19 cellular contexts compared by ENCODE assay signal in the genomic region with DNA sequence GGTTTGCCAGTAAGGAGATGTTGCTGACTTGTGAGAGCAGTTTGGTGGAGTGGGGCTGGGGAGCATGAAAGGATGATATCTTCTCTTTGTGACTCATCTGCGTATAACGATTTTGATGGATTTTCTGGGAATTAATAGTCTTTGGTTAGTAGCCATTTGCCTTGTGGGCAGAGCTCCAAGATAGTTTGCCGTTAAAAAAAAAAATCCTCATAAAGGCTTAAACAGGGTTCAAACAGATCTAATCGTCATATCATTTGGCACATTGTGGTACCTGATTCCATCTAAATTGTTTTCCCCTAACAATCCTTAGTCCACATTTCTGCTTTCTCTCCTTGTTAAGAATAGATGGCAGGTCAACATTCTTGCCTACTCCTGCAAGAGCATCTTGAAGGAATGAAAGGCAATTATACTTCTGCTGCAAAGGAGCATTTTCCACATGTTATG.
"Had no signal": no experiment of that assay in that cellular context is flagged by ENCODE, and none has a peak within 500 bp of the region (broad histone marks: within the 10 kb centered on the region; RNA-seq: fewer than 3 reads in every experiment).

No MANE protein-coding gene starts in this region.

- H3K36me3 Mint-ChIP-seq: natural killer cell treated with Interleukin-12 subunit alpha and Interleukin-12 subunit beta and Interleukin-15 and Interleukin-18, amount 100 ng/mL, for 72 hours; stimulated activated effector memory CD8-positive, alpha-beta T cell treated with anti-CD3 and anti-CD28 coated beads, Interleukin-12 subunit alpha, Interleukin-12 subunit beta, amount 100 ng/mL, for 72 hours; WTC11 had no signal

- H3K4me1 Mint-ChIP-seq: stimulated activated effector memory CD8-positive, alpha-beta T cell treated with anti-CD3 and anti-CD28 coated beads, Interleukin-12 subunit alpha, Interleukin-12 subunit beta, amount 100 ng/mL, for 72 hours; stimulated activated naive CD8-positive, alpha-beta T cell treated with anti-CD3 and anti-CD28 coated beads, Interleukin-15, amount 100 ng/mL, for 72 hours; WTC11 had no signal

- DNase-seq: activated naive CD4-positive, alpha-beta T cell treated with Interleukin-2 at 50 U/mL for 16 hours; activated naive CD8-positive, alpha-beta T cell treated with anti-CD3 and anti-CD28 coated beads, Interleukin-2, amount 10 ng/mL, durations not matched to agents 7 days and 5 days; activated T-cell treated with anti-CD3 and anti-CD28 coated beads, Interleukin-2, amount 50 U/mL, for 1 hour; amygdala; cerebellar nuclear complex; heart left ventricle; right cardiac atrium; stimulated activated CD4-positive, alpha-beta T cell treated with anti-CD3 and anti-CD28 coated beads, Interleukin-1b, Interleukin-23, amount 100 ng/mL, for 48 hours; stimulated activated naive CD8-positive, alpha-beta T cell treated with anti-CD3 and anti-CD28 coated beads, Interleukin-15, amount 100 ng/mL, for 72 hours; T-helper 9 cell; tibial artery had no signal

- H3K9me3 ChIP-seq: gastroesophageal sphincter, heart left ventricle, prostate gland, tibial artery had no signal

- H3K4me3 Mint-ChIP-seq: activated naive CD8-positive, alpha-beta T cell treated with anti-CD3 and anti-CD28 coated beads, Interleukin-2, amount 10 ng/mL, durations not matched to agents 7 days and 5 days; activated T-helper 17 cell treated with anti-CD3 and anti-CD28 coated beads, Interleukin-2, amount 50 U/mL, for 72 hours; natural killer cell treated with Interleukin-12 subunit alpha and Interleukin-12 subunit beta and Interleukin-15 and Interleukin-18, amount 100 ng/mL, for 72 hours; stimulated activated effector memory CD8-positive, alpha-beta T cell treated with anti-CD3 and anti-CD28 coated beads, Interleukin-12 subunit alpha, Interleukin-12 subunit beta, amount 100 ng/mL, for 72 hours; stimulated activated naive CD8-positive, alpha-beta T cell treated with anti-CD3 and anti-CD28 coated beads, Interleukin-15, amount 100 ng/mL, for 72 hours; WTC11 had no signal

- H3K9me3 Mint-ChIP-seq: activated naive CD8-positive, alpha-beta T cell treated with anti-CD3 and anti-CD28 coated beads, Interleukin-2, amount 10 ng/mL, durations not matched to agents 7 days and 5 days; activated T-helper 17 cell treated with anti-CD3 and anti-CD28 coated beads, Interleukin-2, amount 50 U/mL, for 72 hours; natural killer cell treated with Interleukin-12 subunit alpha and Interleukin-12 subunit beta and Interleukin-15 and Interleukin-18, amount 100 ng/mL, for 72 hours; stimulated activated effector memory CD8-positive, alpha-beta T cell treated with anti-CD3 and anti-CD28 coated beads, Interleukin-12 subunit alpha, Interleukin-12 subunit beta, amount 100 ng/mL, for 72 hours; stimulated activated naive CD8-positive, alpha-beta T cell treated with anti-CD3 and anti-CD28 coated beads, Interleukin-15, amount 100 ng/mL, for 72 hours; WTC11 had no signal

- H3K4me1 ChIP-seq: prostate gland had no signal

- ATAC-seq: activated T-helper 17 cell treated with anti-CD3 and anti-CD28 coated beads, Interleukin-2, amount 50 U/mL, for 72 hours; gastroesophageal sphincter; heart left ventricle; natural killer cell treated with Interleukin-12 subunit alpha and Interleukin-12 subunit beta and Interleukin-15 and Interleukin-18, amount 100 ng/mL, for 72 hours; right cardiac atrium; stimulated activated effector memory CD8-positive, alpha-beta T cell treated with anti-CD3 and anti-CD28 coated beads, Interleukin-12 subunit alpha, Interleukin-12 subunit beta, amount 100 ng/mL, for 72 hours; stimulated activated naive CD8-positive, alpha-beta T cell treated with anti-CD3 and anti-CD28 coated beads, Interleukin-15, amount 100 ng/mL, for 72 hours; WTC11 had no signal

- H3K27me3 Mint-ChIP-seq: activated naive CD8-positive, alpha-beta T cell treated with anti-CD3 and anti-CD28 coated beads, Interleukin-2, amount 10 ng/mL, durations not matched to agents 7 days and 5 days; activated T-helper 17 cell treated with anti-CD3 and anti-CD28 coated beads, Interleukin-2, amount 50 U/mL, for 72 hours; natural killer cell treated with Interleukin-12 subunit alpha and Interleukin-12 subunit beta and Interleukin-15 and Interleukin-18, amount 100 ng/mL, for 72 hours; stimulated activated naive CD8-positive, alpha-beta T cell treated with anti-CD3 and anti-CD28 coated beads, Interleukin-15, amount 100 ng/mL, for 72 hours had no signal

- H3K27ac Mint-ChIP-seq: activated naive CD8-positive, alpha-beta T cell treated with anti-CD3 and anti-CD28 coated beads, Interleukin-2, amount 10 ng/mL, durations not matched to agents 7 days and 5 days; activated T-helper 17 cell treated with anti-CD3 and anti-CD28 coated beads, Interleukin-2, amount 50 U/mL, for 72 hours; natural killer cell treated with Interleukin-12 subunit alpha and Interleukin-12 subunit beta and Interleukin-15 and Interleukin-18, amount 100 ng/mL, for 72 hours; stimulated activated effector memory CD8-positive, alpha-beta T cell treated with anti-CD3 and anti-CD28 coated beads, Interleukin-12 subunit alpha, Interleukin-12 subunit beta, amount 100 ng/mL, for 72 hours; stimulated activated naive CD8-positive, alpha-beta T cell treated with anti-CD3 and anti-CD28 coated beads, Interleukin-15, amount 100 ng/mL, for 72 hours; WTC11 had no signal

- FAIRE-seq: islet of Langerhans had no signal

- H3K27me3 ChIP-seq: gastroesophageal sphincter, tibial artery had no signal

- H3K27ac ChIP-seq: coronary artery, prostate gland had no signal

- H3K4me3 ChIP-seq: coronary artery, gastroesophageal sphincter, heart left ventricle, prostate gland, tibial artery had no signal

- H3K36me3 ChIP-seq: gastroesophageal sphincter, prostate gland, tibial artery had no signal
